In the genomic region with DNA sequence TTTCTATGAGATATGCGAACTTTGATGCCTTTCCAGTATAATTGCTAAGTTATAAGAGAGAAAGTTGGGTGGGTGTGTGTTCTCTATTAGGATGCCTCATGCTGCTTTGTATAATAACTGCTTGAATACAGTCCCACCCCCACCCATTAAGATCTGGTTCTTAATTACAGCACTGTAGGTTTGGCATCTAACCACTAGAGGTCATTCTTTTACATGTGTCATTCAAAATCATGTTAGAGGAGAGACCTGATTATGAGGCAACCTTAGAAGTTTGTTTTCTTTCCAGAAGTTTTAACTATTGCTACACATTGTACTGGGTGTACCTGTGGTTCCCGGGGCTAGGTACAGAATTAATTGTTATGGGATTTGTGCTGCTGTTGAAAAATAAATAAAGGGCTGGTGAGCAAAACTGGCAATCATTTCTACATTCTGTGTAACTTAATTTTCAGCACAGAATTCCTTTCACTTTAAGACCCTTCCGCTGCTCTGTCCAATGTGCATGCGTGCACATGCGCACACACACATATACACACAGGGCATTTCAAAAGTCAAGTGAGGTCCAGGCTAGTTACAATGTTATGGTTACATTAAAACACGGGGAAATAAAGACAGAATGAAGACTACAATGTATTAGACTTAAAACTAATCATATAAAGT, we compare ENCODE assay signal across 8 cellular contexts.
A peak's percentile ranks its signal among the peaks of the same experiment; 100 is the strongest.
DNase-seq lines count a peak whose midpoint lies in the region; ATAC-seq, FAIRE-seq and TF ChIP-seq lines count a peak whose summit lies in the region.

No MANE protein-coding gene starts in this region.

- TF ChIP-seq EP300 in ovary (IDR thresholded peaks at IDR 0.05) = no peak

- intact Hi-C loops in Right ventricle myocardium inferior (cut with DNase I) = loop anchor here (10.0 kb wide), 1 partner anchor 377 kb away; no protein-coding TSS in a partner anchor
- intact Hi-C loops in cardiac septum (cut with DNase I) = no loop called here
- intact Hi-C loops in ovary (cut with DNase I) = no loop called here

- no peaks in the 10 kb centered on the region for H3K27me3 Mint-ChIP-seq in T-helper 2 cell treated with Interferon-gamma antibody and Interleukin-4, amounts not matched to agents 5 μg/mL and 100 μg/mL, for 36 hours (ENCODE audit: low read depth)

- H3K9ac ChIP-seq in keratinocyte (ENCODE audit: control insufficient read depth, extremely low read depth, insufficient read depth, low read length) = no peak overlapping the region

- H3K9me3 ChIP-seq in WERI-Rb-1 (ENCODE audit: severe bottlenecking) (no peaks in the 10 kb centered on the region), keratinocyte (ENCODE audit: control insufficient read depth, low read depth, low read length) (no peaks in the 10 kb centered on the region), ovary (no peaks in the 10 kb centered on the region)

- H3K36me3 Mint-ChIP-seq in T-helper 2 cell treated with Interferon-gamma antibody and Interleukin-4, amounts not matched to agents 5 μg/mL and 100 μg/mL, for 36 hours (ENCODE audit: low read depth) = no peaks in the 10 kb centered on the region

- no peak for FAIRE-seq in keratinocyte (lab: Jason Lieb, UNC)

- H3K4me1 ChIP-seq in keratinocyte (ENCODE audit: control insufficient read depth, extremely low read depth, insufficient read depth, low read length) = no peaks in the 10 kb centered on the region
- no peaks in the 10 kb centered on the region for H3K4me1 ChIP-seq in ovary (ENCODE audit: insufficient read depth)

- H3K9me3 Mint-ChIP-seq in T-helper 2 cell treated with Interferon-gamma antibody and Interleukin-4, amounts not matched to agents 5 μg/mL and 100 μg/mL, for 36 hours = no peaks in the 10 kb centered on the region

- H3K27me3 ChIP-seq in HL-60 (ENCODE audit: insufficient read depth, poor library complexity, severe bottlenecking) (no peaks in the 10 kb centered on the region), WERI-Rb-1 (ENCODE audit: insufficient read depth, low read depth, severe bottlenecking) (no peaks in the 10 kb centered on the region), keratinocyte (ENCODE audit: control insufficient read depth, extremely low read depth, insufficient read depth, low read length) (no peaks in the 10 kb centered on the region), ovary (no peaks in the 10 kb centered on the region)

- no peak for TF ChIP-seq POLR2A in ovary (IDR thresholded peaks at IDR 0.05)

- ATAC-seq in Right ventricle myocardium inferior = peak; percentile 46

- TF ChIP-seq CTCF in HL-60 (IDR thresholded peaks at IDR 0.05; ENCODE audit: insufficient read depth, low read length) = peak; percentile 23
- TF ChIP-seq CTCF in WERI-Rb-1 (IDR thresholded peaks at IDR 0.05; ENCODE audit: low read depth, low read length) = peak; percentile 55
- peak in 2 of 3 experiments; percentile 14 to 23 for TF ChIP-seq CTCF in keratinocyte (optimal IDR thresholded peaks at IDR 0.05 in 1 of 3, IDR thresholded peaks at IDR 0.05 in 1 of 3, conservative IDR thresholded peaks at IDR 0.05 in 1 of 3; ENCODE audit: extremely low read depth in 1 of 3, insufficient read depth in 2 of 3, low read length in 3 of 3)
- TF ChIP-seq CTCF in ovary (IDR thresholded peaks at IDR 0.05) = no peak

- H3K4me3 Mint-ChIP-seq in T-helper 2 cell treated with Interferon-gamma antibody and Interleukin-4, amounts not matched to agents 5 μg/mL and 100 μg/mL, for 36 hours = no peak overlapping the region

- 56 to 65% (median 59%) methylated on average over 6 of the region's 6 CpGs for WGBS in ovary, 3 donors

- H3K36me3 ChIP-seq in WERI-Rb-1 (no peaks in the 10 kb centered on the region), keratinocyte (ENCODE audit: control insufficient read depth in 2 of 2, extremely low read depth in 1 of 2, insufficient read depth in 2 of 2, low read length in 2 of 2) (no peaks in the 10 kb centered on the region), ovary (no peaks in the 10 kb centered on the region)

- no peaks in the 10 kb centered on the region for H3K9me1 ChIP-seq in keratinocyte (ENCODE audit: control insufficient read depth, extremely low read depth, insufficient read depth, low read length)

- H3K4me3 ChIP-seq in HL-60 (replicated peaks; ENCODE audit: insufficient read depth, low read length) = no peak overlapping the region
- no peak overlapping the region for H3K4me3 ChIP-seq in WERI-Rb-1 (ENCODE audit: low read depth, low read length)
- no peak overlapping the region for H3K4me3 ChIP-seq in keratinocyte (ENCODE audit: control insufficient read depth in 2 of 3, extremely low read depth in 1 of 3, insufficient read depth in 2 of 3, low read depth in 1 of 3, low read length in 3 of 3)
- H3K4me3 ChIP-seq in ovary = no peak overlapping the region

- no peaks in the 10 kb centered on the region for H3K79me2 ChIP-seq in keratinocyte (ENCODE audit: control insufficient read depth, insufficient read depth, low read length)

- no peak overlapping the region for H3K4me2 ChIP-seq in keratinocyte (ENCODE audit: control insufficient read depth, extremely low read depth, insufficient read depth, low read depth, low read length)

- no peak overlapping the region for H3K27ac Mint-ChIP-seq in T-helper 2 cell treated with Interferon-gamma antibody and Interleukin-4, amounts not matched to agents 5 μg/mL and 100 μg/mL, for 36 hours

- H3K27ac ChIP-seq in HL-60 (replicated peaks) (no peak overlapping the region), WERI-Rb-1 (no peak overlapping the region), keratinocyte (ENCODE audit: control insufficient read depth, insufficient read depth, low read length) (no peak overlapping the region), ovary (no peak overlapping the region)

- H3K4me1 Mint-ChIP-seq in T-helper 2 cell treated with Interferon-gamma antibody and Interleukin-4, amounts not matched to agents 5 μg/mL and 100 μg/mL, for 36 hours (ENCODE audit: low read depth) = no peaks in the 10 kb centered on the region

- no peaks in the 10 kb centered on the region for H4K20me1 ChIP-seq in keratinocyte (ENCODE audit: control insufficient read depth, extremely low read depth, insufficient read depth, low read length)

- H2AFZ ChIP-seq in keratinocyte (ENCODE audit: control insufficient read depth, low read length) = no peak overlapping the region

- DNase-seq in Right ventricle myocardium inferior (ENCODE audit: missing footprints) (no peak), cardiac septum (ENCODE audit: low spot score) (no peak), HL-60 (ENCODE audit: low read depth in 1 of 2, low spot score in 1 of 2) (peak; percentile 1 to 2), WERI-Rb-1 (no peak), keratinocyte (ENCODE audit: low read depth, low spot score) (no peak), GOT3 (lab: John Stamatoyannopoulos, UW) (no peak), ovary (no peak)
- DNase-seq in T-helper 2 cell treated with Interferon-gamma antibody and Interleukin-4, amounts not matched to agents 5 μg/mL and 100 μg/mL, for 36 hours (ENCODE audit: low spot score) = no peak

- dilution Hi-C loops in keratinocyte (cut with MboI; ENCODE audit: extremely low pct_ligation_motif_present, low sequenced_read_pairs) = no loop called here

Comparison
In these comparisons a context has a peak if more than half of its experiments do, and no peak if none do; other contexts are left out.
1. DNase-seq: peak in HL-60 (2 of 2); none in Right ventricle myocardium inferior (single experiment), cardiac septum (single experiment), WERI-Rb-1 (single experiment), keratinocyte (single experiment), GOT3 (single experiment), T-helper 2 cell treated with Interferon-gamma antibody and Interleukin-4, amounts not matched to agents 5 μg/mL and 100 μg/mL, for 36 hours (single experiment) and ovary (0 of 5).
2. CTCF ChIP-seq: peak in HL-60 (single experiment), WERI-Rb-1 (single experiment) and keratinocyte (2 of 3); none in ovary (0 of 3).